In genomic region chr19:49766938-49767315, GRCh38 we compare ENCODE assay signal across 8 cellular contexts. TPM values are rescaled to one million over a fixed set of nuclear protein-coding genes. Genes with fewer than 3 reads are reported as not detected.
DNase-seq lines count a peak whose midpoint lies in the region; ATAC-seq and TF ChIP-seq lines count a peak whose summit lies in the region.

AP2A1 (plus strand) TSS chr19:49767001; CDS start chr19:49767134, 133 bp downstream.

- H3K23ac ChIP-seq in IMR-90 (ENCODE audit: low read depth, low read length): peak within 1 kb of the TSS; percentile 88

- peak within 1 kb of the TSS; percentile 84 for H3K14ac ChIP-seq in IMR-90 (replicated peaks; ENCODE audit: low read depth, low read length)

- peak within 1 kb of the TSS; percentile 99 for H2BK120ac ChIP-seq in IMR-90 (ENCODE audit: low read depth, low read length)

- H3K9ac ChIP-seq in IMR-90 (ENCODE audit: low read depth, low read length): peak within 1 kb of the TSS; percentile 74

- H3K4me3 ChIP-seq in IMR-90 (ENCODE audit: insufficient read depth, low read depth, low read length): peak within 1 kb of the TSS; percentile 74
- H3K4me3 ChIP-seq in cardiac fibroblast (replicated peaks in 1 of 2; ENCODE audit: low read depth in 2 of 2, low read length in 2 of 2): peak within 1 kb of the TSS; percentile 86 to 92
- peak within 1 kb of the TSS; percentile 76 for H3K4me3 ChIP-seq in lower lobe of right lung
- peak within 1 kb of the TSS; percentile 82 to 98 (median 90) for H3K4me3 ChIP-seq in transverse colon

- H3K27ac ChIP-seq in C4-2B (peak within 1 kb of the TSS; percentile 75), IMR-90 (ENCODE audit: insufficient read depth, low read length) (peak within 1 kb of the TSS; percentile 89), lower lobe of right lung (peak within 1 kb of the TSS; percentile 88), transverse colon (peak within 1 kb of the TSS; percentile 87 to 96 (median 94))

- intact Hi-C loops in IMR-90 (cut with micrococcal nuclease): loop anchor here (2.0 to 5.0 kb wide), 2 partner anchors 40 to 76 kb away; partner anchors contain the start of gene CPT1C
- intact Hi-C loops in lower lobe of right lung (cut with DNase I): no loop called here
- intact Hi-C loops in transverse colon (cut with DNase I; ENCODE audit: low total_unique reads): loop anchor here (5.0 kb wide), 1 partner anchor 40 kb away; no protein-coding TSS in a partner anchor

- H2AK5ac ChIP-seq in IMR-90 (ENCODE audit: low read depth, low read length): peak within 1 kb of the TSS; percentile 89

- H3K36me3 ChIP-seq in IMR-90 (ENCODE audit: control insufficient read depth, insufficient read depth, low read length) (no peaks in the 10 kb centered on the region), lower lobe of right lung (peaks cover 19% of the 10 kb centered on the region), transverse colon (no peaks in the 10 kb centered on the region)

- TF ChIP-seq RAD21 in IMR-90 (IDR thresholded peaks at IDR 0.05; ENCODE audit: low read length): no peak

- H3K27me3 ChIP-seq in IMR-90 (ENCODE audit: control insufficient read depth, insufficient read depth, low read length) (no peaks in the 10 kb centered on the region), lower lobe of right lung (ENCODE audit: low read depth) (no peaks in the 10 kb centered on the region), transverse colon (no peaks in the 10 kb centered on the region)

- no peak for DNase-seq in IMR-90
- no peak for DNase-seq in cardiac fibroblast (ENCODE audit: low read depth in 2 of 2)
- DNase-seq in lower lobe of right lung: no peak
- no peak for DNase-seq in transverse colon
- DNase-seq in ecto neural progenitor cell (ENCODE audit: low spot score): no peak
- DNase-seq in NOMO-1 treated with dmso at 0.1 percent for 144 hours (lab: John Stamatoyannopoulos, UW; ENCODE audit: unreplicated experiment): no peak

- peak within 1 kb of the TSS; percentile 99 for H2BK20ac ChIP-seq in IMR-90 (ENCODE audit: low read depth, low read length)

- in situ Hi-C loops in IMR-90 (cut with MboI; ENCODE audit: low sequenced_read_pairs): no loop called here
- in situ Hi-C loops in transverse colon (cut with MboI; ENCODE audit: low pct_ligation_motif_present in 1 of 4, low pct_unique_long_range_greater_than_20kb in 1 of 4, low sequenced_read_pairs in 3 of 4): no loop called here

- H2BK15ac ChIP-seq in IMR-90 (ENCODE audit: low read depth, low read length): peak within 1 kb of the TSS; percentile 95; the same call in 2 of the 3 replicates

- peak within 1 kb of the TSS; percentile 98 for H2AK9ac ChIP-seq in IMR-90 (replicated peaks; ENCODE audit: low read depth, low read length, poor library complexity)

- peak within 1 kb of the TSS; percentile 93 to 99 for H4K8ac ChIP-seq in IMR-90 (ENCODE audit: low read depth in 2 of 2, low read length in 2 of 2)

- H3K9me3 ChIP-seq in IMR-90 (ENCODE audit: control insufficient read depth, insufficient read depth, low read length) (no peaks in the 10 kb centered on the region), lower lobe of right lung (no peaks in the 10 kb centered on the region), transverse colon (no peaks in the 10 kb centered on the region)

- H3K56ac ChIP-seq in IMR-90 (ENCODE audit: extremely low read depth, insufficient read depth, low read length): peak within 1 kb of the TSS; percentile 95

- H3K4me1 ChIP-seq in IMR-90 (ENCODE audit: control insufficient read depth, insufficient read depth, low read length): peaks cover 11% of the 10 kb centered on the region
- H3K4me1 ChIP-seq in lower lobe of right lung: peaks cover 27% of the 10 kb centered on the region
- peaks cover 13 to 31% (median 24%) of the 10 kb centered on the region in 4 donors for H3K4me1 ChIP-seq in transverse colon

- 0% methylated on average over 17 of the region's 39 CpGs; no CpG with 5 or more reads in 1 of the 2 experiments for WGBS in IMR-90 (ENCODE audit: extremely low coverage in 2 of 2, insufficient read length in 1 of 2), 2 experiments
- WGBS in transverse colon (ENCODE audit: low coverage in 1 of 2), 2 donors: 1% methylated on average over 24 of the region's 39 CpGs; no CpG with 5 or more reads in 1 of the 2 donors

- ATAC-seq in IMR-90 (ENCODE audit: low read depth) (peak; percentile 1; the same call in 1 of the 2 replicates), lower lobe of right lung (no peak), GM21390 (IDR thresholded peaks at IDR 0.05; ENCODE audit: unreplicated experiment) (no peak)

- H3K4me2 ChIP-seq in IMR-90 (ENCODE audit: low read depth, low read length): peak within 1 kb of the TSS; percentile 92

- H4K5ac ChIP-seq in IMR-90 (ENCODE audit: low read depth, low read length): peak within 1 kb of the TSS; percentile 95

- peaks cover 19% of the 10 kb centered on the region for H3K9me1 ChIP-seq in IMR-90 (ENCODE audit: insufficient read depth, low read length)

- H3K79me1 ChIP-seq in IMR-90 (ENCODE audit: low read depth in 1 of 2, low read length in 2 of 2): peaks cover 6 to 46% of the 10 kb centered on the region in 2 experiments

- H3K18ac ChIP-seq in IMR-90 (ENCODE audit: low read depth, low read length): peak within 1 kb of the TSS; percentile 100

- POLR2A ChIA-PET in IMR-90 (lab: Charles Lee; ENCODE audit: unreplicated experiment): interaction anchor here (1.0 kb wide), 1 partner anchor 9 kb away, joined by 9 read pairs; no protein-coding TSS in a partner anchor

- peaks cover 30% of the 10 kb centered on the region for H4K20me1 ChIP-seq in IMR-90 (ENCODE audit: insufficient read depth, low read length)

- CTCF ChIA-PET in IMR-90 (lab: Yijun Ruan, JAX): interaction anchor here (0.5 kb wide), 1 partner anchor 8 kb away, joined by 3 read pairs; no protein-coding TSS in a partner anchor

- TF ChIP-seq POLR2A in IMR-90 (IDR thresholded peaks at IDR 0.05; ENCODE audit: low read depth, low read length): no peak
- peak; percentile 46 for TF ChIP-seq POLR2A in transverse colon (IDR thresholded peaks at IDR 0.05)

- no peak for TF ChIP-seq EP300 in transverse colon (IDR thresholded peaks at IDR 0.05; ENCODE audit: low read depth)

- dilution Hi-C loops in IMR-90 (cut with HindIII; ENCODE audit: low sequenced_read_pairs, unreplicated experiment): no loop called here

- peak within 1 kb of the TSS; percentile 95 for H4K91ac ChIP-seq in IMR-90 (ENCODE audit: insufficient read depth, low read depth, low read length)

- peak within 1 kb of the TSS; percentile 98 for H2AFZ ChIP-seq in IMR-90 (replicated peaks; ENCODE audit: low read length, poor library complexity)

- H3K4ac ChIP-seq in IMR-90 (ENCODE audit: low read depth, low read length): peak within 1 kb of the TSS; percentile 93

- BruUV-seq in IMR-90 (replicated peaks; lab: Mats Ljungman, UMichigan): no TSS peak

- TF ChIP-seq CTCF in C4-2B (conservative IDR thresholded peaks at IDR 0.05) (no peak), IMR-90 (conservative IDR thresholded peaks at IDR 0.05; ENCODE audit: low read depth, low read length) (no peak), cardiac fibroblast (IDR thresholded peaks at IDR 0.05; ENCODE audit: low read depth, low read length) (no peak), lower lobe of right lung (IDR thresholded peaks at IDR 0.05) (no peak), transverse colon (IDR thresholded peaks at IDR 0.05) (no peak)

- peak within 1 kb of the TSS; percentile 95 for H2BK5ac ChIP-seq in IMR-90 (ENCODE audit: low read depth, low read length, poor library complexity, severe bottlenecking)

TF ChIP-seq in IMR-90, 13 proteins besides CTCF, POLR2A, EP300 and RAD21:
- TF ChIP-seq MXI1 (IDR thresholded peaks at IDR 0.05; ENCODE audit: borderline replicate concordance, low read depth, low read length) (no peak), CEBPB (IDR thresholded peaks at IDR 0.05; ENCODE audit: low read depth, low read length) (no peak), USF2 (IDR thresholded peaks at IDR 0.05; ENCODE audit: low read depth, low read length) (no peak), MAFK (IDR thresholded peaks at IDR 0.05; ENCODE audit: low read depth, low read length) (no peak), CHD1 (IDR thresholded peaks at IDR 0.05; ENCODE audit: low read depth, low read length) (no peak), SMC3 (IDR thresholded peaks at IDR 0.05; ENCODE audit: low read depth, low read length) (0 out of 2 replicates have a peak, but pooled peaks have one; percentile 5)

RNA-seq across cellular contexts. Expression of gene AP2A1, which starts in this region (rescaled TPM):
- 40.7 and 41.4 TPM in 2 replicates for total RNA-seq in IMR-90 (2012; rRNA removed)
- polyA plus RNA-seq in IMR-90 (2012; rRNA removed): 122 and 136 TPM in 2 replicates
- 130 and 154 TPM in 2 replicates for polyA plus RNA-seq in IMR-90 (2012; cell fraction: cytosol; rRNA removed)
- polyA plus RNA-seq in IMR-90 (2012; cell fraction: nucleus; rRNA removed; ENCODE audit: low replicate concordance): 115 and 277 TPM in 2 replicates
- 67.6 TPM for total RNA-seq in lower lobe of right lung
- 100 to 1,000 TPM in 2 of 4 donors, 10 to 100 TPM in 2; 71.1 to 125 (median 93.0) TPM for total RNA-seq in transverse colon
